Comparison of ENCODE assay signal across 8 cellular contexts in genomic region chr20:36542019-36542488, GRCh38. TPM values are rescaled to one million over a fixed set of nuclear protein-coding genes. Genes with fewer than 3 reads are reported as not detected.
DNase-seq lines count a peak whose midpoint lies in the region; ATAC-seq and TF ChIP-seq lines count a peak whose summit lies in the region.

No MANE protein-coding gene starts in this region.

- H3K27ac ChIP-seq in AG04450 (ENCODE audit: low read depth, low read length) (peak overlapping the region; percentile 97), IMR-90 (ENCODE audit: insufficient read depth, low read length) (peak overlapping the region; percentile 99), ectodermal cell (ENCODE audit: insufficient read depth, low read depth, low read length, poor library complexity, severe bottlenecking) (no peak overlapping the region)

- no peaks in the 10 kb centered on the region for H3K27me3 ChIP-seq in AG04450 (ENCODE audit: control insufficient read depth, insufficient read depth, low read length)
- no peaks in the 10 kb centered on the region for H3K27me3 ChIP-seq in IMR-90 (ENCODE audit: control insufficient read depth, insufficient read depth, low read length)
- peaks cover 5% of the 10 kb centered on the region for H3K27me3 ChIP-seq in ectodermal cell (ENCODE audit: control insufficient read depth, insufficient read depth, low read length, poor library complexity, severe bottlenecking)

- peak; percentile 29; the same call in 1 of the 2 replicates for TF ChIP-seq POLR2A in IMR-90 (IDR thresholded peaks at IDR 0.05; ENCODE audit: low read depth, low read length)

- peak; percentile 39; the same call in 1 of the 2 replicates for TF ChIP-seq RAD21 in IMR-90 (IDR thresholded peaks at IDR 0.05; ENCODE audit: low read length)

- H2BK120ac ChIP-seq in IMR-90 (ENCODE audit: low read depth, low read length), result peak overlapping the region; percentile 87

- H2BK15ac ChIP-seq in IMR-90 (ENCODE audit: low read depth, low read length), result peak overlapping the region; percentile 59; the same call in 1 of the 3 replicates

- H3K79me1 ChIP-seq in IMR-90 (ENCODE audit: low read depth in 1 of 2, low read length in 2 of 2), result peaks cover 18 to 61% of the 10 kb centered on the region in 2 experiments; a peak in 3 of 4 replicates

- peak overlapping the region; percentile 100 for H3K14ac ChIP-seq in IMR-90 (replicated peaks; ENCODE audit: low read depth, low read length)

- H4K5ac ChIP-seq in IMR-90 (ENCODE audit: low read depth, low read length), result peak overlapping the region; percentile 85

- H3K23ac ChIP-seq in IMR-90 (ENCODE audit: low read depth, low read length), result peak overlapping the region; percentile 98

- peak overlapping the region; percentile 99 for H3K9ac ChIP-seq in IMR-90 (ENCODE audit: low read depth, low read length)

- H3K9me3 Mint-ChIP-seq in mesothelial cell of epicardium, result no peaks in the 10 kb centered on the region

- CTCF ChIA-PET in AG04450 (lab: Charles Lee), result interaction anchor here (0.6 to 1.3 kb wide), 3 partner anchors 11 to 28 kb away, joined by 3 read pairs; no protein-coding TSS in a partner anchor
- CTCF ChIA-PET in IMR-90 (lab: Yijun Ruan, JAX), result interaction anchor here (0.8 kb wide), 1 partner anchor 204 kb away, joined by 3 read pairs; the partner anchor contains the start of gene NDRG3

- H3K36me3 ChIP-seq in IMR-90 (ENCODE audit: control insufficient read depth, insufficient read depth, low read length) (peaks cover 24% of the 10 kb centered on the region), ectodermal cell (ENCODE audit: control insufficient read depth, insufficient read depth, low read length) (no peaks in the 10 kb centered on the region)

- H3K27ac Mint-ChIP-seq in mesothelial cell of epicardium, result peak overlapping the region; percentile 81

- peak overlapping the region; percentile 99 for H3K4ac ChIP-seq in IMR-90 (ENCODE audit: low read depth, low read length)

- in situ Hi-C loops in IMR-90 (cut with MboI; ENCODE audit: low sequenced_read_pairs), result no loop called here

- TF ChIP-seq CTCF in AG04450 (IDR thresholded peaks at IDR 0.05; ENCODE audit: low read depth, low read length), result peak; percentile 77
- peak; percentile 59 for TF ChIP-seq CTCF in IMR-90 (conservative IDR thresholded peaks at IDR 0.05; ENCODE audit: low read depth, low read length)
- TF ChIP-seq CTCF in mesothelial cell of epicardium (IDR thresholded peaks at IDR 0.05; ENCODE audit: unreplicated experiment), result peak; percentile 33

- H3K36me3 Mint-ChIP-seq in mesothelial cell of epicardium, result peaks cover 7% of the 10 kb centered on the region

- H2AFZ ChIP-seq in IMR-90 (replicated peaks; ENCODE audit: low read length, poor library complexity), result peak overlapping the region; percentile 93

- H3K18ac ChIP-seq in IMR-90 (ENCODE audit: low read depth, low read length), result peak overlapping the region; percentile 91

- H3K4me1 ChIP-seq in IMR-90 (ENCODE audit: control insufficient read depth, insufficient read depth, low read length) (peaks cover 27% of the 10 kb centered on the region), ectodermal cell (ENCODE audit: control insufficient read depth, insufficient read depth, low read length) (peaks cover 28% of the 10 kb centered on the region)

- H4K20me1 ChIP-seq in IMR-90 (ENCODE audit: insufficient read depth, low read length), result peaks cover 57% of the 10 kb centered on the region

- no peaks in the 10 kb centered on the region for H3K27me3 Mint-ChIP-seq in mesothelial cell of epicardium (ENCODE audit: low read depth)

- ATAC-seq in IMR-90 (ENCODE audit: low read depth), result peak; percentile 51
- no peak for ATAC-seq in GM21576 (IDR thresholded peaks at IDR 0.05; ENCODE audit: unreplicated experiment)

- intact Hi-C loops in IMR-90 (cut with micrococcal nuclease), result loop anchor here (5.0 kb wide), 1 partner anchor 330 kb away; no protein-coding TSS in a partner anchor

- H2BK20ac ChIP-seq in IMR-90 (ENCODE audit: low read depth, low read length), result no peak overlapping the region

- no TSS peak for BruUV-seq in IMR-90 (replicated peaks; lab: Mats Ljungman, UMichigan)

- H3K56ac ChIP-seq in IMR-90 (ENCODE audit: extremely low read depth, insufficient read depth, low read length), result peak overlapping the region; percentile 96

- H3K4me3 ChIP-seq in AG04450 (ENCODE audit: low read depth, low read length) (peak overlapping the region; percentile 97), IMR-90 (ENCODE audit: insufficient read depth, low read depth, low read length) (peak overlapping the region; percentile 89), ectodermal cell (ENCODE audit: insufficient read depth, low read depth, low read length) (peak overlapping the region; percentile 76)

- H3K9me3 ChIP-seq in AG04450 (ENCODE audit: control insufficient read depth, insufficient read depth, low read length) (peaks cover 4% of the 10 kb centered on the region; the same call in 1 of the 2 replicates), IMR-90 (ENCODE audit: control insufficient read depth, insufficient read depth, low read length) (no peaks in the 10 kb centered on the region), ectodermal cell (ENCODE audit: control insufficient read depth, low read length) (no peaks in the 10 kb centered on the region)

- H4K8ac ChIP-seq in IMR-90 (ENCODE audit: low read depth in 2 of 2, low read length in 2 of 2), result peak overlapping the region; percentile 97 to 99

- WGBS in IMR-90 (ENCODE audit: extremely low coverage in 2 of 2, insufficient read length in 1 of 2), 2 experiments, result no CpG with 5 or more reads among the region's 7 CpGs
- 19 to 21% methylated on average over 7 of the region's 7 CpGs for WGBS in ectodermal cell, 2 experiments

- peaks cover 39% of the 10 kb centered on the region for H3K4me1 Mint-ChIP-seq in mesothelial cell of epicardium

- H2AK9ac ChIP-seq in IMR-90 (replicated peaks; ENCODE audit: low read depth, low read length, poor library complexity), result peak overlapping the region; percentile 100

- DNase-seq in AG04450 (ENCODE audit: low read depth, low spot score) (no peak), IMR-90 (peak; percentile 70), mesothelial cell of epicardium (ENCODE audit: low spot score in 2 of 2, unreplicated experiment in 2 of 2) (no peak), NCI-H69 (lab: John Stamatoyannopoulos, UW) (no peak), NK-92 (lab: John Stamatoyannopoulos, UW; ENCODE audit: unreplicated experiment) (no peak), inferior parietal cortex (ENCODE audit: extremely low spot score) (no peak)

- peaks cover 20% of the 10 kb centered on the region for H3K9me1 ChIP-seq in IMR-90 (ENCODE audit: insufficient read depth, low read length)

- peak overlapping the region; percentile 79 for H3K4me2 ChIP-seq in IMR-90 (ENCODE audit: low read depth, low read length)

- H2BK5ac ChIP-seq in IMR-90 (ENCODE audit: low read depth, low read length, poor library complexity, severe bottlenecking), result peak overlapping the region; percentile 99

- H2AK5ac ChIP-seq in IMR-90 (ENCODE audit: low read depth, low read length), result peak overlapping the region; percentile 100

- POLR2A ChIA-PET in AG04450 (lab: Yijun Ruan, JAX), result interaction anchor here (0.8 to 1.4 kb wide), 4 partner anchors 9 to 64 kb away, joined by 3 to 5 read pairs (median 4); partner anchors contain the start of gene RAB5IF
- POLR2A ChIA-PET in IMR-90 (lab: Charles Lee; ENCODE audit: unreplicated experiment), result interaction anchor here (0.6 to 1.0 kb wide), 2 partner anchors 9 to 26 kb away, joined by 3 read pairs; no protein-coding TSS in a partner anchor

- peak overlapping the region; percentile 77 for H3K4me3 Mint-ChIP-seq in mesothelial cell of epicardium

- dilution Hi-C loops in IMR-90 (cut with HindIII; ENCODE audit: low sequenced_read_pairs, unreplicated experiment), result no loop called here

- H4K91ac ChIP-seq in IMR-90 (ENCODE audit: insufficient read depth, low read depth, low read length), result peak overlapping the region; percentile 98

TF ChIP-seq in IMR-90, 13 proteins besides CTCF, POLR2A, EP300 and RAD21:
- TF ChIP-seq RCOR1 (IDR thresholded peaks at IDR 0.05; ENCODE audit: insufficient replicate concordance, low read length) (peak; percentile 47), BHLHE40 (IDR thresholded peaks at IDR 0.05; ENCODE audit: low read depth, low read length) (no peak), RFX5 (IDR thresholded peaks at IDR 0.05; ENCODE audit: low read depth, low read length) (no peak), MAZ (IDR thresholded peaks at IDR 0.05; ENCODE audit: borderline replicate concordance, low read depth, low read length) (peak; percentile 64; the same call in 1 of the 2 replicates)
TF ChIP-seq in IMR-90: peak in this region for 2.

RNA-seq across cellular contexts. Expression of gene MYL9, which starts 0.7 kb away (rescaled TPM):
- polyA plus RNA-seq in AG04450 (2011; rRNA removed) (273 and 380 TPM in 2 replicates), IMR-90 (2012; rRNA removed) (425 and 491 TPM in 2 replicates)
- polyA minus RNA-seq in AG04450 (2011; rRNA and poly(A)+ RNA removed), result 338 and 442 TPM in 2 replicates
- total RNA-seq in IMR-90 (2012; rRNA removed) (90.0 and 97.5 TPM in 2 replicates), mesothelial cell of epicardium (235 to 248 TPM (median 238 TPM) in 3 replicates)
- polyA plus RNA-seq in IMR-90 (2012; cell fraction: cytosol; rRNA removed), result 389 and 526 TPM in 2 replicates
- 246 and 255 TPM in 2 replicates for polyA plus RNA-seq in IMR-90 (2012; cell fraction: nucleus; rRNA removed; ENCODE audit: low replicate concordance)
- polyA plus RNA-seq in ectodermal cell (2013, experiment 1 of 4), result 256 TPM
- polyA plus RNA-seq in ectodermal cell (2013, experiment 2 of 4), result 238 TPM
- 170 TPM for polyA plus RNA-seq in ectodermal cell (2013, experiment 3 of 4)
- polyA plus RNA-seq in ectodermal cell (2013, experiment 4 of 4), result 208 TPM

RNA-seq across cellular contexts. Expression of gene TGIF2, which starts 31.3 kb away (rescaled TPM):
- polyA plus RNA-seq in AG04450 (2011; rRNA removed) (12.2 TPM in 2 replicates), IMR-90 (2012; rRNA removed) (11.6 and 12.7 TPM in 2 replicates)
- polyA minus RNA-seq in AG04450 (2011; rRNA and poly(A)+ RNA removed), result 11.4 and 13.4 TPM in 2 replicates
- total RNA-seq in IMR-90 (2012; rRNA removed) (9.7 and 10.6 TPM in 2 replicates), mesothelial cell of epicardium (94.4 to 101 TPM (median 98.4 TPM) in 3 replicates)
- polyA plus RNA-seq in IMR-90 (2012; cell fraction: cytosol; rRNA removed), result 7.5 and 9.7 TPM in 2 replicates
- polyA plus RNA-seq in IMR-90 (2012; cell fraction: nucleus; rRNA removed; ENCODE audit: low replicate concordance), result 9.9 and 15.1 TPM in 2 replicates
- polyA plus RNA-seq in ectodermal cell (2013, experiment 1 of 4), result 49.4 TPM
- 59.7 TPM for polyA plus RNA-seq in ectodermal cell (2013, experiment 2 of 4)
- polyA plus RNA-seq in ectodermal cell (2013, experiment 3 of 4), result 34.4 TPM
- polyA plus RNA-seq in ectodermal cell (2013, experiment 4 of 4), result 36.2 TPM
